In the genomic region with DNA sequence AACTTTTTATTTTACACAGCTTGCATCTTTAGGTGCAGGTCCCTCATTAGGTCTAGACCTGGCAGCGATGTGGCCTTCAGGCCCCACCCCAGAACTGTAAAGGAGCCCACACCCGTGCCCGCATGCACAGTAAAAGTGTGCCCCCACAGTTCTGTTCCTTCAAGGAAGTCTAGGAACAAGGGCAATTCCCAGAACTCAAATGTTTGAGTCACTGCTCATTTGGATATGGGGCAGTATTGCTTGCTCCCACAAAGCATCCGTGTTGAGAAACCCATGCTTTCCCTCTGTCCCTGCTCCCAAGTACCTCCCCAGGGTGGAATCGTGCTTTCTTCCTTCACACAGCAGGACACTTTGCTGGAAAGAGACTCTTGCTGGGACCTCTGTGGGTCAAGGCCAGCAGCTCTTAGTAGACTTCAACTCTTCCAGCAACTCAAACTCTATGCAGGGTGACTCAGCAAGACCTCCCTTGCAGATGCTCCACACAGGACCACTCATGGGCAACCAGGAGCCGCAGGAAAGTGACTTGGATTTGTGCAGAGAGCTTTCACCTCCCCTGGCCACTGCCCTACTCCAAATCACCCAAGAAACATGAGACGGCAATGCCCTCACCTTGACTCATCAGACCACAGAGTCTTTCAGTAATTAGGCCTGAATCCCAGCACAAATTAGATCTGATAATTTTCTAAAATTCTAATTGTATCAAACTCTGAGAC, we compare ENCODE assay signal across 1 cellular context.
TF ChIP-seq lines count a peak whose summit lies in the region.

No MANE protein-coding gene starts in this region.

TF ChIP-seq in SK-N-SH, 30 proteins besides CTCF, POLR2A, EP300 and RAD21 (continued from another document):
- TF ChIP-seq NRF1 (IDR thresholded peaks at IDR 0.05; ENCODE audit: low read depth, low read length) (no peak), ELF1 (IDR thresholded peaks at IDR 0.05) (no peak), NFIC (IDR thresholded peaks at IDR 0.05; ENCODE audit: borderline replicate concordance) (peak; percentile 46; the same call in 1 of the 2 replicates), SIN3A (IDR thresholded peaks at IDR 0.05; ENCODE audit: borderline replicate concordance, low read depth, low read length) (no peak), RXRA (IDR thresholded peaks at IDR 0.05; ENCODE audit: borderline replicate concordance, low read depth) (no peak), TCF12 (IDR thresholded peaks at IDR 0.05) (peak; percentile 52), GATA2 (CRISPR knock-in tag; IDR thresholded peaks at IDR 0.05) (no peak), JUND (IDR thresholded peaks at IDR 0.05) (peak; percentile 67; the same call in 1 of the 2 replicates), SMC3 (IDR thresholded peaks at IDR 0.05; ENCODE audit: low read depth, low read length) (no peak)
- TF ChIP-seq, protein P1, sequence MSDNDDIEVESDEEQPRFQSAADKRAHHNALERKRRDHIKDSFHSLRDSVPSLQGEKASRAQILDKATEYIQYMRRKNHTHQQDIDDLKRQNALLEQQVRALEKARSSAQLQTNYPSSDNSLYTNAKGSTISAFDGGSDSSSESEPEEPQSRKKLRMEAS (IDR thresholded peaks at IDR 0.05; ENCODE audit: low read depth): no peak
- TF ChIP-seq, protein P2, sequence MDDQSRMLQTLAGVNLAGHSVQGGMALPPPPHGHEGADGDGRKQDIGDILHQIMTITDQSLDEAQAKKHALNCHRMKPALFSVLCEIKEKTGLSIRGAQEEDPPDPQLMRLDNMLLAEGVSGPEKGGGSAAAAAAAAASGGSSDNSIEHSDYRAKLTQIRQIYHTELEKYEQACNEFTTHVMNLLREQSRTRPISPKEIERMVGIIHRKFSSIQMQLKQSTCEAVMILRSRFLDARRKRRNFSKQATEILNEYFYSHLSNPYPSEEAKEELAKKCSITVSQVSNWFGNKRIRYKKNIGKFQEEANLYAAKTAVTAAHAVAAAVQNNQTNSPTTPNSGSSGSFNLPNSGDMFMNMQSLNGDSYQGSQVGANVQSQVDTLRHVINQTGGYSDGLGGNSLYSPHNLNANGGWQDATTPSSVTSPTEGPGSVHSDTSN (IDR thresholded peaks at IDR 0.05): peak; percentile 29; the same call in 1 of the 2 replicates
- TF ChIP-seq, protein P3, sequence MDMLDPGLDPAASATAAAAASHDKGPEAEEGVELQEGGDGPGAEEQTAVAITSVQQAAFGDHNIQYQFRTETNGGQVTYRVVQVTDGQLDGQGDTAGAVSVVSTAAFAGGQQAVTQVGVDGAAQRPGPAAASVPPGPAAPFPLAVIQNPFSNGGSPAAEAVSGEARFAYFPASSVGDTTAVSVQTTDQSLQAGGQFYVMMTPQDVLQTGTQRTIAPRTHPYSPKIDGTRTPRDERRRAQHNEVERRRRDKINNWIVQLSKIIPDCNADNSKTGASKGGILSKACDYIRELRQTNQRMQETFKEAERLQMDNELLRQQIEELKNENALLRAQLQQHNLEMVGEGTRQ (IDR thresholded peaks at IDR 0.05; ENCODE audit: borderline replicate concordance, low read depth, low read length): no peak
- TF ChIP-seq, protein P4, sequence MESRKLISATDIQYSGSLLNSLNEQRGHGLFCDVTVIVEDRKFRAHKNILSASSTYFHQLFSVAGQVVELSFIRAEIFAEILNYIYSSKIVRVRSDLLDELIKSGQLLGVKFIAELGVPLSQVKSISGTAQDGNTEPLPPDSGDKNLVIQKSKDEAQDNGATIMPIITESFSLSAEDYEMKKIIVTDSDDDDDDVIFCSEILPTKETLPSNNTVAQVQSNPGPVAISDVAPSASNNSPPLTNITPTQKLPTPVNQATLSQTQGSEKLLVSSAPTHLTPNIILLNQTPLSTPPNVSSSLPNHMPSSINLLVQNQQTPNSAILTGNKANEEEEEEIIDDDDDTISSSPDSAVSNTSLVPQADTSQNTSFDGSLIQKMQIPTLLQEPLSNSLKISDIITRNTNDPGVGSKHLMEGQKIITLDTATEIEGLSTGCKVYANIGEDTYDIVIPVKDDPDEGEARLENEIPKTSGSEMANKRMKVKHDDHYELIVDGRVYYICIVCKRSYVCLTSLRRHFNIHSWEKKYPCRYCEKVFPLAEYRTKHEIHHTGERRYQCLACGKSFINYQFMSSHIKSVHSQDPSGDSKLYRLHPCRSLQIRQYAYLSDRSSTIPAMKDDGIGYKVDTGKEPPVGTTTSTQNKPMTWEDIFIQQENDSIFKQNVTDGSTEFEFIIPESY (IDR thresholded peaks at IDR 0.05; ENCODE audit: borderline replicate concordance, low read depth): no peak; the same call in 1 of the 2 replicates
- TF ChIP-seq, protein P5, sequence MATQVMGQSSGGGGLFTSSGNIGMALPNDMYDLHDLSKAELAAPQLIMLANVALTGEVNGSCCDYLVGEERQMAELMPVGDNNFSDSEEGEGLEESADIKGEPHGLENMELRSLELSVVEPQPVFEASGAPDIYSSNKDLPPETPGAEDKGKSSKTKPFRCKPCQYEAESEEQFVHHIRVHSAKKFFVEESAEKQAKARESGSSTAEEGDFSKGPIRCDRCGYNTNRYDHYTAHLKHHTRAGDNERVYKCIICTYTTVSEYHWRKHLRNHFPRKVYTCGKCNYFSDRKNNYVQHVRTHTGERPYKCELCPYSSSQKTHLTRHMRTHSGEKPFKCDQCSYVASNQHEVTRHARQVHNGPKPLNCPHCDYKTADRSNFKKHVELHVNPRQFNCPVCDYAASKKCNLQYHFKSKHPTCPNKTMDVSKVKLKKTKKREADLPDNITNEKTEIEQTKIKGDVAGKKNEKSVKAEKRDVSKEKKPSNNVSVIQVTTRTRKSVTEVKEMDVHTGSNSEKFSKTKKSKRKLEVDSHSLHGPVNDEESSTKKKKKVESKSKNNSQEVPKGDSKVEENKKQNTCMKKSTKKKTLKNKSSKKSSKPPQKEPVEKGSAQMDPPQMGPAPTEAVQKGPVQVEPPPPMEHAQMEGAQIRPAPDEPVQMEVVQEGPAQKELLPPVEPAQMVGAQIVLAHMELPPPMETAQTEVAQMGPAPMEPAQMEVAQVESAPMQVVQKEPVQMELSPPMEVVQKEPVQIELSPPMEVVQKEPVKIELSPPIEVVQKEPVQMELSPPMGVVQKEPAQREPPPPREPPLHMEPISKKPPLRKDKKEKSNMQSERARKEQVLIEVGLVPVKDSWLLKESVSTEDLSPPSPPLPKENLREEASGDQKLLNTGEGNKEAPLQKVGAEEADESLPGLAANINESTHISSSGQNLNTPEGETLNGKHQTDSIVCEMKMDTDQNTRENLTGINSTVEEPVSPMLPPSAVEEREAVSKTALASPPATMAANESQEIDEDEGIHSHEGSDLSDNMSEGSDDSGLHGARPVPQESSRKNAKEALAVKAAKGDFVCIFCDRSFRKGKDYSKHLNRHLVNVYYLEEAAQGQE (IDR thresholded peaks at IDR 0.05; ENCODE audit: low read depth, low read length): no peak
